16 cellular contexts compared by ENCODE assay signal in the genomic region with DNA sequence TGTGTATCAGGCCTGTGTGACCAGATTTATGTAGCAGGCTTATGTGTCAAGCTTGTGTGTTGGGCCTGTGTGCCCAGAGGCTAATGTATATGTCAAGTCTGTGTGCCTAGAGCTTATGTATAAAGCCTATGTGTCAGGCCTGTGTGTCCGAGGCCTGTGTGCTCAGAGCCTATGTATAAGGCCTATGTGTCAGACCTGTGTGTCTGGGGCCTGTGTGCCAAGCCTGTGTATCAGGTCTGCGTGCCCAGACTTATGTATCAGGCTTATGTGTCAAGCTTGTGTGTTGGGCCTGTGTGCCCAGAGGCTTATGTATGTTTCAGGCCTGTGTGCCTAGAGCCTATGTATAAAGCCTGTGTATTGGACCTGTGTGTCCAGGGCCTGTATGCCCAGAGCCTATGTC.
DNase-seq lines count a peak whose midpoint lies in the region; ATAC-seq and TF ChIP-seq lines count a peak whose summit lies in the region.
"Had no signal": no experiment of that assay in that cellular context is flagged by ENCODE, and none has a peak within 500 bp of the region (broad histone marks: within the 10 kb centered on the region; RNA-seq: fewer than 3 reads in every experiment).

No MANE protein-coding gene starts in this region.

- H3K4me1 ChIP-seq in HCT116 (ENCODE audit: control insufficient read depth in 1 of 2, insufficient read depth in 2 of 2, low read length in 2 of 2) (no peaks in the 10 kb centered on the region), trophoblast cell (ENCODE audit: control insufficient read depth in 1 of 2, insufficient read depth in 2 of 2, low read length in 2 of 2) (no peaks in the 10 kb centered on the region)

- H3K9me3 Mint-ChIP-seq in naive thymus-derived CD8-positive, alpha-beta T cell: peaks cover 0 to 7% (median 0%) of the 10 kb centered on the region in 9 donors

- H4K91ac ChIP-seq in trophoblast cell (ENCODE audit: low read depth, low read length): no peak overlapping the region

- BruUV-seq in HCT116 (replicated peaks; lab: Mats Ljungman, UMichigan): no TSS peak

- H3K9me3 ChIP-seq in HCT116 (ENCODE audit: control insufficient read depth in 1 of 2, insufficient read depth in 1 of 2, low read depth in 1 of 2, low read length in 2 of 2): no peaks in the 10 kb centered on the region
- peaks cover 9% of the 10 kb centered on the region for H3K9me3 ChIP-seq in trophoblast cell (ENCODE audit: insufficient read depth, low read depth, low read length)

- H3K23ac ChIP-seq in trophoblast cell (ENCODE audit: low read length): no peak overlapping the region

- 0 out of 2 replicates have a peak, but pooled peaks have one; percentile 27 for ATAC-seq in HCT116
- ATAC-seq in esophagus mucosa: peak; percentile 99
- no peak for ATAC-seq in HG02759 (IDR thresholded peaks at IDR 0.05; ENCODE audit: unreplicated experiment)
- ATAC-seq in naive thymus-derived CD8-positive, alpha-beta T cell: no peak
- ATAC-seq in GM21423 (IDR thresholded peaks at IDR 0.05; ENCODE audit: unreplicated experiment): no peak
- ATAC-seq in GM18519 (IDR thresholded peaks at IDR 0.05; ENCODE audit: low FRiP score, unreplicated experiment): no peak
- ATAC-seq: Panc1, SK-N-SH treated with all-trans-retinoic acid at 6 μM for 48 hours had no signal

- H2BK12ac ChIP-seq in trophoblast cell (ENCODE audit: low read length): no peak overlapping the region

- H2BK5ac ChIP-seq in trophoblast cell (ENCODE audit: low read depth, low read length, poor library complexity): no peak overlapping the region

- H3K79me1 ChIP-seq in trophoblast cell (ENCODE audit: low read length): no peaks in the 10 kb centered on the region

- CTCF ChIA-PET in HCT116 (lab: Charles Lee): no interaction called here

- H3K79me2 ChIP-seq in HCT116 (ENCODE audit: insufficient read depth, low read length) (no peaks in the 10 kb centered on the region), trophoblast cell (ENCODE audit: control insufficient read depth, insufficient read depth, low read length, poor library complexity) (no peaks in the 10 kb centered on the region)

- H3K4me3 ChIP-seq in HCT116 (replicated peaks in 1 of 2; ENCODE audit: low read depth in 1 of 2, low read length in 2 of 2): no peak overlapping the region
- H3K4me3 ChIP-seq in trophoblast cell (ENCODE audit: low read depth, low read length): peak overlapping the region; percentile 39

- no peak overlapping the region for H2AFZ ChIP-seq in HCT116 (ENCODE audit: low read depth, low read length, poor library complexity, severe bottlenecking)
- no peak overlapping the region for H2AFZ ChIP-seq in trophoblast cell (ENCODE audit: insufficient read depth, low read length, poor library complexity)

- H3K27me3 ChIP-seq in HCT116 (ENCODE audit: insufficient read depth, low read length): no peaks in the 10 kb centered on the region
- no peaks in the 10 kb centered on the region for H3K27me3 ChIP-seq in trophoblast cell (ENCODE audit: insufficient read depth, low read length)

- TF ChIP-seq CTCF in HCT116 (IDR thresholded peaks at IDR 0.05 in 2 of 3, conservative IDR thresholded peaks at IDR 0.05 in 1 of 3; ENCODE audit: borderline replicate concordance in 1 of 3, insufficient read depth in 1 of 3, low read depth in 2 of 3, low read length in 2 of 3): no peak

- H3K36me3 ChIP-seq in HCT116 (ENCODE audit: control insufficient read depth in 1 of 2, insufficient read depth in 2 of 2, low read length in 2 of 2): no peaks in the 10 kb centered on the region
- no peaks in the 10 kb centered on the region for H3K36me3 ChIP-seq in trophoblast cell (ENCODE audit: control insufficient read depth in 1 of 2, insufficient read depth in 2 of 2, low read length in 2 of 2)

- H3K4me1 Mint-ChIP-seq in naive thymus-derived CD8-positive, alpha-beta T cell: peaks cover 0 to 3% (median 0%) of the 10 kb centered on the region in 4 donors
- H3K4me1 Mint-ChIP-seq: CD4-positive, CD25-positive, alpha-beta regulatory T cell had no signal

- RAD21 ChIA-PET in HCT116 (lab: Charles Lee; ENCODE audit: low non-redundant PET in 1 of 2, low total read pairs in 2 of 2, uncharacterized antibody in 2 of 2, unreplicated experiment in 2 of 2): no interaction called here

- no peak overlapping the region for H4K12ac ChIP-seq in trophoblast cell (ENCODE audit: low read depth, low read length)

- TF ChIP-seq RAD21 in HCT116 (IDR thresholded peaks at IDR 0.05; ENCODE audit: low read depth): no peak

- H3K4me2 ChIP-seq in HCT116 (ENCODE audit: low read length): no peak overlapping the region
- no peak overlapping the region for H3K4me2 ChIP-seq in trophoblast cell (ENCODE audit: low read length)
- H3K4me2 ChIP-seq: KMS-11 had no signal

- H3K4ac ChIP-seq in trophoblast cell (ENCODE audit: low read depth, low read length): no peak overlapping the region

- intact Hi-C loops in HCT116 (cut with micrococcal nuclease): no loop called here

- H2BK120ac ChIP-seq in trophoblast cell (ENCODE audit: insufficient read depth, low read length, poor library complexity): no peak overlapping the region

- no peak overlapping the region for H3K27ac ChIP-seq in HCT116 (ENCODE audit: low read depth, low read length)
- H3K27ac ChIP-seq in trophoblast cell (ENCODE audit: low read depth, low read length): no peak overlapping the region
- H3K27ac ChIP-seq: KMS-11 had no signal

- H4K20me1 ChIP-seq in HCT116 (ENCODE audit: insufficient read depth): no peaks in the 10 kb centered on the region

- H3K27me3 Mint-ChIP-seq in naive thymus-derived CD8-positive, alpha-beta T cell: no peaks in the 10 kb centered on the region
- H3K27me3 Mint-ChIP-seq: CD4-positive, CD25-positive, alpha-beta regulatory T cell had no signal

- DNase-seq in HCT116 (ENCODE audit: low read depth, low spot score): no peak
- DNase-seq in trophoblast cell: no peak
- DNase-seq in naive thymus-derived CD8-positive, alpha-beta T cell: no peak
- DNase-seq: CD4-positive, CD25-positive, alpha-beta regulatory T cell; DMS 273 treated with DMSO at 0.1 percent for 48 hours; DMS79 treated with DMSO at 0.1 percent for 48 hours; GOT3; NCI-H1436 treated with DMSO at 0.1 percent for 48 hours; NCI-H2227 treated with DMSO at 0.1 percent for 48 hours had no signal

- no peak overlapping the region for H3K18ac ChIP-seq in trophoblast cell (ENCODE audit: low read length)

- H3K36me3 Mint-ChIP-seq in naive thymus-derived CD8-positive, alpha-beta T cell: peaks cover 0 to 2% (median 0%) of the 10 kb centered on the region in 3 donors
- H3K36me3 Mint-ChIP-seq: CD4-positive, CD25-positive, alpha-beta regulatory T cell had no signal

- H3K9ac ChIP-seq in HCT116 (ENCODE audit: low read length) (no peak overlapping the region), trophoblast cell (ENCODE audit: low read length) (no peak overlapping the region)
- H3K9ac ChIP-seq: KMS-11 had no signal

- no peak for TF ChIP-seq POLR2A in HCT116 (IDR thresholded peaks at IDR 0.05; ENCODE audit: borderline replicate concordance, extremely low read depth, insufficient read depth, insufficient read length)

- H3K27ac Mint-ChIP-seq in naive thymus-derived CD8-positive, alpha-beta T cell: no peak overlapping the region
- H3K27ac Mint-ChIP-seq: CD4-positive, CD25-positive, alpha-beta regulatory T cell had no signal

- no peak overlapping the region for H3K14ac ChIP-seq in trophoblast cell (ENCODE audit: low read length)

- H2AK5ac ChIP-seq in trophoblast cell (ENCODE audit: low read length): no peak overlapping the region

- no peaks in the 10 kb centered on the region for H3K9me2 ChIP-seq in HCT116 (ENCODE audit: insufficient read depth)

- WGBS in trophoblast cell (ENCODE audit: extremely low coverage, insufficient coverage, insufficient read length): no CpG with 5 or more reads among the region's 2 CpGs

- no peak overlapping the region for H3K4me3 Mint-ChIP-seq in naive thymus-derived CD8-positive, alpha-beta T cell
- H3K4me3 Mint-ChIP-seq: CD4-positive, CD25-positive, alpha-beta regulatory T cell had no signal

- no peak overlapping the region for H4K8ac ChIP-seq in trophoblast cell (ENCODE audit: low read depth, low read length)

- POLR2A ChIA-PET in HCT116 (lab: Charles Lee): no interaction called here
- POLR2A ChIA-PET in naive thymus-derived CD8-positive, alpha-beta T cell (lab: Charles Lee): no interaction called here

TF ChIP-seq in HCT116, 20 proteins besides CTCF, POLR2A, EP300 and RAD21:
- TF ChIP-seq CEBPB (IDR thresholded peaks at IDR 0.05; ENCODE audit: low read depth) (no peak), SRF (IDR thresholded peaks at IDR 0.05; ENCODE audit: low read depth) (no peak), CBX3 (IDR thresholded peaks at IDR 0.05; ENCODE audit: low read depth) (no peak), ZNF274 (IDR thresholded peaks at IDR 0.05; ENCODE audit: low read depth, low read length) (no peak), TCF7L2 (IDR thresholded peaks at IDR 0.05; ENCODE audit: borderline replicate concordance, extremely low read depth, insufficient read depth, insufficient read length) (no peak), ZFX (IDR thresholded peaks at IDR 0.05) (0 out of 2 replicates have a peak, but pooled peaks have one; percentile 1)

Comparison
In these comparisons a context has a peak if more than half of its experiments do, and no peak if none do; other contexts are left out.
1. ATAC-seq: peak in HCT116 (single experiment) and esophagus mucosa (single experiment); none in HG02759 (single experiment), naive thymus-derived CD8-positive, alpha-beta T cell (0 of 2), GM21423 (single experiment) and GM18519 (single experiment).